In genomic region chr10:86446424-86446823, GRCh38 we compare ENCODE assay signal across 25 cellular contexts.
DNase-seq lines count a peak whose midpoint lies in the region; ATAC-seq and TF ChIP-seq lines count a peak whose summit lies in the region.
"Had no signal": no experiment of that assay in that cellular context is flagged by ENCODE, and none has a peak within 500 bp of the region (broad histone marks: within the 10 kb centered on the region; RNA-seq: fewer than 3 reads in every experiment).

No MANE protein-coding gene starts in this region.

- no peaks in the 10 kb centered on the region for H4K20me1 ChIP-seq in SU-DHL-6 (ENCODE audit: low read depth, low read length)

- no peak overlapping the region for H2BK15ac ChIP-seq in mesenchymal stem cell (ENCODE audit: low read depth, poor library complexity, severe bottlenecking)

- no peaks in the 10 kb centered on the region for H3K9me2 ChIP-seq in SU-DHL-6 (replicated peaks; ENCODE audit: insufficient read depth, low read length)

- H3K27me3 Mint-ChIP-seq in activated T-cell treated with anti-CD3 and anti-CD28 coated beads, Interleukin-2, amount 50 U/mL, for 24 hours, result no peaks in the 10 kb centered on the region
- H3K27me3 Mint-ChIP-seq in chondrocyte (ENCODE audit: low read depth), result no peaks in the 10 kb centered on the region
- H3K27me3 Mint-ChIP-seq: dendritic cell treated with granulocyte-macrophage colony-stimulating factor and Interleukin-4, amounts not matched to agents 40 ng/mL and 50 ng/mL, for 4 days had no signal

- H4K91ac ChIP-seq in mesenchymal stem cell (ENCODE audit: low read length), result no peak overlapping the region

- no peak for ATAC-seq in HG02852 (IDR thresholded peaks at IDR 0.05; ENCODE audit: unreplicated experiment)

- H2BK5ac ChIP-seq in mesenchymal stem cell (ENCODE audit: low read depth, low read length, poor library complexity, severe bottlenecking), result no peak overlapping the region

- WGBS in mesenchymal stem cell, result no CpG with 5 or more reads among the region's 3 CpGs

- peaks cover 43% of the 10 kb centered on the region for H3F3A ChIP-seq in SU-DHL-6 (ENCODE audit: insufficient read depth)

- no peak overlapping the region for H3K4ac ChIP-seq in mesenchymal stem cell (ENCODE audit: low read depth in 1 of 2, low read length in 2 of 2)

- H3K4me3 ChIP-seq in SU-DHL-6 (ENCODE audit: insufficient read depth, low read length, poor library complexity, severe bottlenecking) (no peak overlapping the region), mesenchymal stem cell (ENCODE audit: insufficient read depth in 1 of 2, low read depth in 1 of 2, low read length in 2 of 2) (no peak overlapping the region)
- H3K4me3 ChIP-seq: cardiac muscle cell, esophagus muscularis mucosa, left lung had no signal

- no peak overlapping the region for H3K9ac ChIP-seq in SU-DHL-6 (ENCODE audit: low read length)
- no peak overlapping the region for H3K9ac ChIP-seq in mesenchymal stem cell (ENCODE audit: low read length)

- H3K4me1 Mint-ChIP-seq in activated T-cell treated with anti-CD3 and anti-CD28 coated beads, Interleukin-2, amount 50 U/mL, for 24 hours (ENCODE audit: low read depth), result peaks cover 45% of the 10 kb centered on the region
- H3K4me1 Mint-ChIP-seq in chondrocyte (ENCODE audit: low read depth), result peaks cover 49% of the 10 kb centered on the region

- H3K9me3 Mint-ChIP-seq in activated T-cell treated with anti-CD3 and anti-CD28 coated beads, Interleukin-2, amount 50 U/mL, for 24 hours, result no peaks in the 10 kb centered on the region
- H3K9me3 Mint-ChIP-seq in chondrocyte (ENCODE audit: low read depth), result no peaks in the 10 kb centered on the region
- H3K9me3 Mint-ChIP-seq: dendritic cell treated with granulocyte-macrophage colony-stimulating factor and Interleukin-4, amounts not matched to agents 40 ng/mL and 50 ng/mL, for 4 days had no signal

- no peak for TF ChIP-seq CTCF in SU-DHL-6 (IDR thresholded peaks at IDR 0.05; ENCODE audit: insufficient read depth, low read length, poor library complexity, severe bottlenecking)
- TF ChIP-seq CTCF in chondrocyte (IDR thresholded peaks at IDR 0.05), result no peak

- H3K23ac ChIP-seq in mesenchymal stem cell (ENCODE audit: low read length in 2 of 2), result no peak overlapping the region

- H3K27me3 ChIP-seq in SU-DHL-6 (ENCODE audit: low read length) (no peaks in the 10 kb centered on the region), mesenchymal stem cell (ENCODE audit: control insufficient read depth in 1 of 2, insufficient read depth in 1 of 2, low read length in 2 of 2) (no peaks in the 10 kb centered on the region)
- H3K27me3 ChIP-seq: BE2C, cardiac muscle cell, esophagus muscularis mucosa, left lung had no signal

- peak overlapping the region; percentile 71 for H3K27ac Mint-ChIP-seq in activated T-cell treated with anti-CD3 and anti-CD28 coated beads, Interleukin-2, amount 50 U/mL, for 24 hours
- H3K27ac Mint-ChIP-seq in chondrocyte (ENCODE audit: unreplicated experiment), result peak overlapping the region; percentile 50

- DNase-seq in activated T-cell treated with anti-CD3 and anti-CD28 coated beads, Interleukin-2, amount 50 U/mL, for 24 hours, result no peak
- no peak for DNase-seq in activated T-cell treated with anti-CD3 and anti-CD28 coated beads, Interleukin-2, amount 50 U/mL, for 48 hours
- no peak for DNase-seq in chondrocyte (ENCODE audit: low spot score)
- DNase-seq in mesenchymal stem cell, result peak; percentile 15
- DNase-seq in NK-92 treated with Interleukin-12 subunit alpha and Interleukin-12 subunit beta, amount 100 ng/mL, for 24 hours (lab: John Stamatoyannopoulos, UW), result no peak
- DNase-seq in stimulated activated CD4-positive, alpha-beta T cell treated with anti-CD3 and anti-CD28 coated beads, Interleukin-2, amount 100 ng/mL, for 48 hours, result no peak
- DNase-seq: ACHN; activated CD4-positive, alpha-beta T cell treated with anti-CD3 and anti-CD28 coated beads, Interleukin-2, amount 50 U/mL, for 4 hours; activated CD8-positive, alpha-beta memory T cell treated with anti-CD3 and anti-CD28 coated beads, Interleukin-2, amount 50 U/mL, for 4 hours; activated effector memory CD4-positive, alpha-beta T cell treated with anti-CD3 and anti-CD28 coated beads, Interleukin-2, amount 50 U/mL, for 16 hours; amygdala; BE2C; DMS53; GOT3; left lung; NCI-H1048; NCI-H1694; trophoblast cell had no signal

- no peak overlapping the region for H3K18ac ChIP-seq in mesenchymal stem cell (ENCODE audit: low read depth in 1 of 2, low read length in 2 of 2)

- H3K27ac ChIP-seq in SU-DHL-6 (ENCODE audit: low read depth, low read length) (peak overlapping the region; percentile 94; the same call in 1 of the 2 replicates), mesenchymal stem cell (ENCODE audit: low read length, poor library complexity, severe bottlenecking) (no peak overlapping the region)
- H3K27ac ChIP-seq: cardiac muscle cell, esophagus muscularis mucosa, RWPE1, VCaP had no signal

- H2AFZ ChIP-seq in SU-DHL-6 (ENCODE audit: low read depth, low read length, severe bottlenecking) (no peak overlapping the region), mesenchymal stem cell (ENCODE audit: low read depth, low read length) (no peak overlapping the region)

- H3K14ac ChIP-seq in mesenchymal stem cell (ENCODE audit: low read length in 2 of 2), result no peak overlapping the region

- peaks cover 24% of the 10 kb centered on the region for H3K79me1 ChIP-seq in mesenchymal stem cell (replicated peaks; ENCODE audit: low read length, poor library complexity, severe bottlenecking)

- H3K9me3 ChIP-seq in SU-DHL-6 (ENCODE audit: insufficient read depth, low read length), result no peaks in the 10 kb centered on the region
- no peaks in the 10 kb centered on the region for H3K9me3 ChIP-seq in mesenchymal stem cell (ENCODE audit: control insufficient read depth, low read length)
- H3K9me3 ChIP-seq: BE2C, esophagus muscularis mucosa, left lung had no signal

- H2BK120ac ChIP-seq in mesenchymal stem cell (ENCODE audit: low read depth, low read length), result no peak overlapping the region

- H3K36me3 Mint-ChIP-seq in activated T-cell treated with anti-CD3 and anti-CD28 coated beads, Interleukin-2, amount 50 U/mL, for 24 hours (ENCODE audit: low read depth), result peaks cover 97% of the 10 kb centered on the region
- H3K36me3 Mint-ChIP-seq in chondrocyte (ENCODE audit: low read depth), result peaks cover 29% of the 10 kb centered on the region

- H3K4me1 ChIP-seq in mesenchymal stem cell (ENCODE audit: control insufficient read depth, insufficient read depth, low read depth, low read length), result peaks cover 8% of the 10 kb centered on the region
- H3K4me1 ChIP-seq: BE2C had no signal

- H3K4me2 ChIP-seq in SU-DHL-6 (ENCODE audit: low read depth, low read length, poor library complexity, severe bottlenecking) (no peak overlapping the region), mesenchymal stem cell (ENCODE audit: low read length, poor library complexity, severe bottlenecking) (no peak overlapping the region)

- H3K4me3 Mint-ChIP-seq in activated T-cell treated with anti-CD3 and anti-CD28 coated beads, Interleukin-2, amount 50 U/mL, for 24 hours, result no peak overlapping the region
- H3K4me3 Mint-ChIP-seq in chondrocyte (ENCODE audit: unreplicated experiment), result no peak overlapping the region
- H3K4me3 Mint-ChIP-seq: dendritic cell treated with granulocyte-macrophage colony-stimulating factor and Interleukin-4, amounts not matched to agents 40 ng/mL and 50 ng/mL, for 4 days had no signal

- no peak overlapping the region for H2BK12ac ChIP-seq in mesenchymal stem cell (ENCODE audit: low read length in 2 of 2)

- H4K8ac ChIP-seq in mesenchymal stem cell (ENCODE audit: low read length), result no peak overlapping the region

- no peak overlapping the region for H2AK5ac ChIP-seq in mesenchymal stem cell (ENCODE audit: low read length, severe bottlenecking)

- peaks cover 33% of the 10 kb centered on the region for H3K79me2 ChIP-seq in SU-DHL-6 (ENCODE audit: insufficient read depth, low read length)

- peaks cover 80% of the 10 kb centered on the region for H3K36me3 ChIP-seq in SU-DHL-6 (ENCODE audit: low read length)
- H3K36me3 ChIP-seq in mesenchymal stem cell (ENCODE audit: control insufficient read depth in 1 of 2, insufficient read depth in 2 of 2, low read depth in 1 of 2, low read length in 2 of 2), result peaks cover 25 to 78% of the 10 kb centered on the region in 2 experiments
